ENCODE assay signal across 8 cellular contexts in the genomic region with DNA sequence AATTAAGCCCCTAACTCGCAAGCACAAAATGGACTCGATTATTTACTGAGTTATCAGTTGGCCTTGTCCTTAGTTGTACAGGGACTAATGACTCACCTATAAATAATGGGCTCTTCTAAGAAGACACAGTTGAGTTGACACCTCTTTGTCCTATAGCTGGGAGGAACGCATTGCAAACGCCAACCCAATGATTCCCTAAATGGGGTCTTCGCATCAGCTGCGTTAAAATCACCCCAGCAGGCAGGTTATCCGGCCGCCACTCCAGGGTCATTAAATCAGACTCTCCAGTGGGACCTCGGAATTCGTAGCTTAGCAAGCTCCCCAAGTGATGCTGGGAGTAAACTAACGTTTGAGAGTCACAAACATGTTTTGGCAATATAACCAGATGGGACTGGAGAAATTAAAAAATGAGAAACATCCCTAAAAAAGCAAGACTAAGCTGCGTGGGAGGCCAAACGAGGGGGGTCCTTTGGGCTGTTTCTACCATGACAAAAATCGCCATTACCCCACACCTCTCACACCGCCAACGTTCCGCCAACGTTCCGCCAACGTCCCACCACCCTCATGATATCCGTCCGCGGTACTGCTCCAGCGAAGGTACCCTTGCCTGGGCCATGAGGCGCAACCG. TPM values are rescaled to one million over a fixed set of nuclear protein-coding genes. Genes with fewer than 3 reads are reported as not detected.
DNase-seq lines count a peak whose midpoint lies in the region; ATAC-seq and TF ChIP-seq lines count a peak whose summit lies in the region.

No MANE protein-coding gene starts in this region.

- no peak for TF ChIP-seq CTCF in A673 (conservative IDR thresholded peaks at IDR 0.05; ENCODE audit: low read depth, low read length)
- no peak for TF ChIP-seq CTCF in HEK293 (tag by site-specific recombination; IDR thresholded peaks at IDR 0.05)
- no peak for TF ChIP-seq CTCF in left lung (IDR thresholded peaks at IDR 0.05)
- no peak for TF ChIP-seq CTCF in thoracic aorta (IDR thresholded peaks at IDR 0.05)

- H3K4me1 Mint-ChIP-seq in activated naive CD8-positive, alpha-beta T cell treated with anti-CD3 and anti-CD28 coated beads, Interleukin-2, amount 10 ng/mL, durations not matched to agents 7 days and 5 days = peaks cover 51% of the 10 kb centered on the region

- H3K4me1 ChIP-seq in A673 (ENCODE audit: insufficient read depth, low read length, poor library complexity, severe bottlenecking) (peaks cover 40% of the 10 kb centered on the region), HEK293 (ENCODE audit: control insufficient read depth, insufficient read depth, low read length) (peaks cover 29% of the 10 kb centered on the region), left lung (peaks cover 25 to 51% of the 10 kb centered on the region in 2 donors), thoracic aorta (ENCODE audit: control insufficient read depth in 1 of 2, low read depth in 2 of 2) (peaks cover 32 to 45% of the 10 kb centered on the region in 2 donors)

- no peaks in the 10 kb centered on the region for H3K27me3 Mint-ChIP-seq in activated naive CD8-positive, alpha-beta T cell treated with anti-CD3 and anti-CD28 coated beads, Interleukin-2, amount 10 ng/mL, durations not matched to agents 7 days and 5 days

- ATAC-seq in activated naive CD8-positive, alpha-beta T cell treated with anti-CD3 and anti-CD28 coated beads, Interleukin-2, amount 10 ng/mL, durations not matched to agents 7 days and 5 days (ENCODE audit: low read depth) = no peak
- ATAC-seq in left lung = no peak
- no peak for ATAC-seq in thoracic aorta (ENCODE audit: insufficient number of reproducible peaks, low FRiP score, low read depth)
- ATAC-seq in GM19463 (IDR thresholded peaks at IDR 0.05; ENCODE audit: unreplicated experiment) = no peak

- CTCF ChIA-PET in A673 (lab: Charles Lee) = no interaction called here
- CTCF ChIA-PET in HEK293 (lab: Yijun Ruan, JAX) = interaction anchor here (0.6 to 4.1 kb wide), 10 partner anchors 11 to 288 kb away, joined by 3 to 15 read pairs (median 4); no protein-coding TSS in a partner anchor

- H3K27ac ChIP-seq in A673 (ENCODE audit: low read depth, low read length, poor library complexity, severe bottlenecking) (peak overlapping the region; percentile 93), HEK293 (ENCODE audit: extremely low read depth, low read depth, low read length) (peak overlapping the region; percentile 97), left lung (peak overlapping the region; percentile 95 to 98), thoracic aorta (peak overlapping the region; percentile 93 to 95)

- POLR2A ChIA-PET in A673 (lab: Charles Lee; ENCODE audit: low non-redundant PET) = interaction anchor here (1.1 to 1.2 kb wide), 2 partner anchors 9 to 681 kb away, joined by 5 to 7 read pairs; partner anchors contain the start of gene HOXB13
- POLR2A ChIA-PET in HEK293 (lab: Yijun Ruan, JAX) = interaction anchor here (0.7 to 3.0 kb wide), 13 partner anchors 13 to 579 kb away, joined by 3 to 51 read pairs (median 8); partner anchors contain the start of genes HOXB9, PNPO and SNX11
- POLR2A ChIA-PET in activated naive CD8-positive, alpha-beta T cell treated with anti-CD3 and anti-CD28 coated beads, Interleukin-2, amount 10 ng/mL, durations not matched to agents 7 days and 5 days (lab: Charles Lee) = interaction anchor here (1.2 to 4.2 kb wide), 8 partner anchors 8 to 152 kb away, joined by 3 to 20 read pairs (median 6); partner anchors contain the start of genes CBX1, COPZ2 and SP2

- H3K4me3 ChIP-seq in A673 (ENCODE audit: low read depth, low read length, poor library complexity, severe bottlenecking) (peak overlapping the region; percentile 92), HEK293 (ENCODE audit: low read depth, low read length) (peak overlapping the region; percentile 56), left lung (peak overlapping the region; percentile 64 to 82), thoracic aorta (peak overlapping the region; percentile 88)

- H3K9me3 ChIP-seq in A673 (ENCODE audit: low read depth, low read length, poor library complexity, severe bottlenecking) (no peaks in the 10 kb centered on the region), HEK293 (ENCODE audit: control insufficient read depth, insufficient read depth, low read depth, low read length) (no peaks in the 10 kb centered on the region), left lung (no peaks in the 10 kb centered on the region), thoracic aorta (no peaks in the 10 kb centered on the region)

- H3K27me3 ChIP-seq in A673 (replicated peaks; ENCODE audit: insufficient read depth, low read depth, low read length, poor library complexity) (no peaks in the 10 kb centered on the region), left lung (no peaks in the 10 kb centered on the region), thoracic aorta (replicated peaks; ENCODE audit: insufficient read depth) (no peaks in the 10 kb centered on the region)

- intact Hi-C loops in A673 (cut with micrococcal nuclease; ENCODE audit: unreplicated experiment) (no loop called here), left lung (cut with DNase I) (no loop called here)

- BruUV-seq in A673 (replicated peaks; lab: Mats Ljungman, UMichigan) = TSS peak; percentile 83

- H3K9me3 Mint-ChIP-seq in activated naive CD8-positive, alpha-beta T cell treated with anti-CD3 and anti-CD28 coated beads, Interleukin-2, amount 10 ng/mL, durations not matched to agents 7 days and 5 days = no peaks in the 10 kb centered on the region

- peaks cover 14% of the 10 kb centered on the region for H3K36me3 Mint-ChIP-seq in activated naive CD8-positive, alpha-beta T cell treated with anti-CD3 and anti-CD28 coated beads, Interleukin-2, amount 10 ng/mL, durations not matched to agents 7 days and 5 days

- H3K27ac Mint-ChIP-seq in activated naive CD8-positive, alpha-beta T cell treated with anti-CD3 and anti-CD28 coated beads, Interleukin-2, amount 10 ng/mL, durations not matched to agents 7 days and 5 days = peak overlapping the region; percentile 98

- DNase-seq in A673 (ENCODE audit: low spot score) = no peak
- peak; percentile 42 for DNase-seq in activated naive CD8-positive, alpha-beta T cell treated with anti-CD3 and anti-CD28 coated beads, Interleukin-2, amount 10 ng/mL, durations not matched to agents 7 days and 5 days
- DNase-seq in left lung = no peak
- no peak for DNase-seq in thoracic aorta (ENCODE audit: low spot score)
- DNase-seq in SKM-1 (lab: John Stamatoyannopoulos, UW; ENCODE audit: unreplicated experiment) = no peak
- no peak for DNase-seq in foreskin melanocyte

- peak overlapping the region; percentile 99 for H3K4me3 Mint-ChIP-seq in activated naive CD8-positive, alpha-beta T cell treated with anti-CD3 and anti-CD28 coated beads, Interleukin-2, amount 10 ng/mL, durations not matched to agents 7 days and 5 days

- H3K36me3 ChIP-seq in A673 (ENCODE audit: insufficient read depth, low read length, poor library complexity, severe bottlenecking) (peaks cover 19% of the 10 kb centered on the region), HEK293 (ENCODE audit: control insufficient read depth in 2 of 2, insufficient read depth in 1 of 2, low read length in 2 of 2) (peaks cover 0 to 19% of the 10 kb centered on the region in 2 experiments; a peak in 1 of 3 replicates), left lung (peaks cover 0 to 17% of the 10 kb centered on the region in 2 donors), thoracic aorta (no peaks in the 10 kb centered on the region)

TF ChIP-seq in HEK293, 187 proteins besides CTCF, POLR2A, EP300 and RAD21 (continues in another document):
- TF ChIP-seq ZNF621 (tag by site-specific recombination; IDR thresholded peaks at IDR 0.05) = no peak
- TF ChIP-seq, protein P1, sequence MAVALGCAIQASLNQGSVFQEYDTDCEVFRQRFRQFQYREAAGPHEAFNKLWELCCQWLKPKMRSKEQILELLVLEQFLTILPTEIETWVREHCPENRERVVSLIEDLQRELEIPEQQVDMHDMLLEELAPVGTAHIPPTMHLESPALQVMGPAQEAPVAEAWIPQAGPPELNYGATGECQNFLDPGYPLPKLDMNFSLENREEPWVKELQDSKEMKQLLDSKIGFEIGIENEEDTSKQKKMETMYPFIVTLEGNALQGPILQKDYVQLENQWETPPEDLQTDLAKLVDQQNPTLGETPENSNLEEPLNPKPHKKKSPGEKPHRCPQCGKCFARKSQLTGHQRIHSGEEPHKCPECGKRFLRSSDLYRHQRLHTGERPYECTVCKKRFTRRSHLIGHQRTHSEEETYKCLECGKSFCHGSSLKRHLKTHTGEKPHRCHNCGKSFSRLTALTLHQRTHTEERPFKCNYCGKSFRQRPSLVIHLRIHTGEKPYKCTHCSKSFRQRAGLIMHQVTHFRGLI (tag by site-specific recombination; IDR thresholded peaks at IDR 0.05) = no peak

RNA-seq across cellular contexts. Expression of gene NFE2L1, which starts 0.9 kb away (rescaled TPM):
- total RNA-seq in A673 (2021) (149 and 168 TPM in 2 replicates), left lung (100 to 1,000 TPM; 165 to 173 TPM), thoracic aorta (100 to 1,000 TPM; 131 to 155 TPM)
- 10 to 100 TPM; 62.2 to 63.1 TPM for total RNA-seq in activated naive CD8-positive, alpha-beta T cell treated with anti-CD3 and anti-CD28 coated beads, Interleukin-2, amount 10 ng/mL, durations not matched to agents 7 days and 5 days

RNA-seq across cellular contexts. Expression of gene COPZ2, which starts 9.6 kb away (rescaled TPM):
- total RNA-seq in A673 (2021) (2.3 TPM in 1 of 2 replicates, not detected in the other), left lung (10 to 100 TPM; 25.9 to 48.6 TPM), thoracic aorta (10 to 100 TPM; 46.8 to 70.9 TPM)
- 1 to 10 TPM; 6.1 to 8.8 TPM for total RNA-seq in activated naive CD8-positive, alpha-beta T cell treated with anti-CD3 and anti-CD28 coated beads, Interleukin-2, amount 10 ng/mL, durations not matched to agents 7 days and 5 days

RNA-seq across cellular contexts. Expression of gene CBX1, which starts 54.1 kb away (rescaled TPM):
- total RNA-seq in A673 (2021) (121 and 139 TPM in 2 replicates), left lung (10 to 100 TPM; 43.0 to 53.8 TPM), thoracic aorta (10 to 100 TPM; 35.7 to 36.1 TPM)
- total RNA-seq in activated naive CD8-positive, alpha-beta T cell treated with anti-CD3 and anti-CD28 coated beads, Interleukin-2, amount 10 ng/mL, durations not matched to agents 7 days and 5 days = 10 to 100 TPM; 55.1 to 56.0 TPM
